ENCODE assay signal across 15 cellular contexts in the genomic region with DNA sequence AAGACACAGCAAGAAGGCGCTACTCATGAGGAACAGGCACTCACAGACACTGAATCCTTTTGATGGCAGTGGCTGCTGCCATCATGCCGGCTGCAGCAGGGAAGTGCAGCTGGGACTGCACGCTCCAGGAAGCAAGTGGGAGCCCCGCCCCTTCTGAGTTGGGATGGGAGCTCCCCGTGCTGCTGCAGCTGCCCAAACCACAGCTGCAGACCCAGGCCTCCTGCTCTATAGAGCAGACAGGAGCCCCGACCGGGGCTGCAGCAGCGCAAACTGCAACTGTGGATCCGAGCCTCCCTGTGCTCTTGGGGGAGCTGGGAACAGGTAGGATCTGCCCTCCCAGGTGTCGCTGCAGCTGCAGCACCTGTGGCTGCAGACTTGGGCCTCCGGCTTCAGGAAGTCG.
DNase-seq lines count a peak whose midpoint lies in the region; ATAC-seq and TF ChIP-seq lines count a peak whose summit lies in the region.
"Had no signal": no experiment of that assay in that cellular context is flagged by ENCODE, and none has a peak within 500 bp of the region (broad histone marks: within the 10 kb centered on the region; RNA-seq: fewer than 3 reads in every experiment).

No MANE protein-coding gene starts in this region.

- H2AK5ac ChIP-seq in mesendoderm (ENCODE audit: low read length) = no peak overlapping the region

- H3K27ac ChIP-seq in mesendoderm (ENCODE audit: low read depth, low read length) (no peak overlapping the region), MM.1S (ENCODE audit: low read length) (no peak overlapping the region)

- no peak overlapping the region for H4K8ac ChIP-seq in mesendoderm (ENCODE audit: low read depth, low read length)

- no peak overlapping the region for H3K18ac ChIP-seq in mesendoderm (ENCODE audit: low read length)

- no peak overlapping the region for H3K4me3 Mint-ChIP-seq in Calu3 (ENCODE audit: low read depth, unreplicated experiment)
- no peak overlapping the region for H3K4me3 Mint-ChIP-seq in activated T-cell treated with anti-CD3 and anti-CD28 coated beads, Interleukin-2, amount 50 U/mL, for 72 hours
- H3K4me3 Mint-ChIP-seq: activated CD4-positive, alpha-beta memory T cell treated with anti-CD3 and anti-CD28 coated beads for 36 hours; stimulated activated naive CD8-positive, alpha-beta T cell treated with anti-CD3 and anti-CD28 coated beads, Interleukin-15, Interleukin-2, amounts not matched to agents 100 ng/mL and 50 ng/mL, for 24 hours had no signal

- peak; percentile 42 for DNase-seq in Calu3
- DNase-seq in NCI-H2029 (lab: John Stamatoyannopoulos, UW) = peak; percentile 46
- DNase-seq in mesendoderm = peak; percentile 53
- no peak for DNase-seq in MM.1S
- no peak for DNase-seq in ureter (ENCODE audit: low spot score)
- no peak for DNase-seq in T-helper 1 cell
- DNase-seq in activated T-cell treated with anti-CD3 and anti-CD28 coated beads, Interleukin-2, amount 50 U/mL, for 72 hours = no peak
- DNase-seq: activated CD4-positive, alpha-beta memory T cell treated with anti-CD3 and anti-CD28 coated beads for 36 hours; amygdala; C1 segment of cervical spinal cord; kidney; NCI-H1105 treated with DMSO at 0.1 percent for 48 hours; T1000 had no signal

- H4K5ac ChIP-seq in mesendoderm (ENCODE audit: low read length) = no peak overlapping the region

- no peaks in the 10 kb centered on the region for H3K9me2 ChIP-seq in MM.1S (replicated peaks; ENCODE audit: insufficient read depth, low read length)

- CTCF ChIA-PET in Calu3 (lab: Charles Lee) = no interaction called here

- intact Hi-C loops in Calu3 (cut with micrococcal nuclease; ENCODE audit: unreplicated experiment) = no loop called here

- no peak overlapping the region for H2BK15ac ChIP-seq in mesendoderm (replicated peaks; ENCODE audit: low read depth)

- H3K27me3 Mint-ChIP-seq in Calu3 (ENCODE audit: unreplicated experiment) = no peaks in the 10 kb centered on the region
- H3K27me3 Mint-ChIP-seq in activated T-cell treated with anti-CD3 and anti-CD28 coated beads, Interleukin-2, amount 50 U/mL, for 72 hours (ENCODE audit: low read depth) = no peaks in the 10 kb centered on the region
- H3K27me3 Mint-ChIP-seq: activated CD4-positive, alpha-beta memory T cell treated with anti-CD3 and anti-CD28 coated beads for 36 hours had no signal

- H3K4me1 Mint-ChIP-seq in Calu3 (ENCODE audit: low read depth, unreplicated experiment) = no peaks in the 10 kb centered on the region
- no peaks in the 10 kb centered on the region for H3K4me1 Mint-ChIP-seq in activated T-cell treated with anti-CD3 and anti-CD28 coated beads, Interleukin-2, amount 50 U/mL, for 72 hours (ENCODE audit: low read depth)

- H3K9me3 Mint-ChIP-seq in Calu3 (ENCODE audit: low read depth, unreplicated experiment) = no peaks in the 10 kb centered on the region
- H3K9me3 Mint-ChIP-seq in activated T-cell treated with anti-CD3 and anti-CD28 coated beads, Interleukin-2, amount 50 U/mL, for 72 hours = peaks cover 0 to 2% of the 10 kb centered on the region in 2 donors
- H3K9me3 Mint-ChIP-seq: activated CD4-positive, alpha-beta memory T cell treated with anti-CD3 and anti-CD28 coated beads for 36 hours; stimulated activated naive CD8-positive, alpha-beta T cell treated with anti-CD3 and anti-CD28 coated beads, Interleukin-15, Interleukin-2, amounts not matched to agents 100 ng/mL and 50 ng/mL, for 24 hours had no signal

- H3K56ac ChIP-seq in mesendoderm (ENCODE audit: low read length) = no peak overlapping the region

- no peak overlapping the region for H3K23ac ChIP-seq in mesendoderm (ENCODE audit: low read length)

- H3K4me1 ChIP-seq in mesendoderm (ENCODE audit: control insufficient read depth, low read depth, low read length) = no peaks in the 10 kb centered on the region
- no peaks in the 10 kb centered on the region for H3K4me1 ChIP-seq in MM.1S (ENCODE audit: low read length)

- H3K27me3 ChIP-seq in mesendoderm (ENCODE audit: insufficient read depth, low read length, poor library complexity) (no peaks in the 10 kb centered on the region), MM.1S (replicated peaks; ENCODE audit: insufficient read depth, low read length) (no peaks in the 10 kb centered on the region)

- H3K9ac ChIP-seq in mesendoderm (ENCODE audit: low read length) = no peak overlapping the region
- no peak overlapping the region for H3K9ac ChIP-seq in MM.1S (ENCODE audit: low read length)

- no peak for TF ChIP-seq CTCF in Calu3 (IDR thresholded peaks at IDR 0.05; ENCODE audit: unreplicated experiment)
- TF ChIP-seq CTCF in MM.1S (IDR thresholded peaks at IDR 0.05; ENCODE audit: low read length) = no peak

- H3K79me2 ChIP-seq in mesendoderm (ENCODE audit: control insufficient read depth, insufficient read depth, low read length) (no peaks in the 10 kb centered on the region), MM.1S (ENCODE audit: low read length) (no peaks in the 10 kb centered on the region)

- no TSS peak for BruUV-seq in Calu3 (replicated peaks; lab: Mats Ljungman, UMichigan)

- H3K4me3 ChIP-seq in mesendoderm (ENCODE audit: low read length) (no peak overlapping the region), MM.1S (ENCODE audit: low read length) (no peak overlapping the region)

- ATAC-seq in SK-N-SH treated with all-trans-retinoic acid at 6 μM for 48 hours = peak; percentile 69; the same call in 2 of the 3 replicates
- no peak for ATAC-seq in activated T-cell treated with anti-CD3 and anti-CD28 coated beads, Interleukin-2, amount 50 U/mL, for 72 hours (replicated peaks in 1 of 2)

- H2BK120ac ChIP-seq in mesendoderm (ENCODE audit: low read depth, low read length) = no peak overlapping the region

- no peaks in the 10 kb centered on the region for H3F3A ChIP-seq in MM.1S (ENCODE audit: insufficient read depth, low read length)

- H3K79me1 ChIP-seq in mesendoderm (ENCODE audit: low read length) = no peaks in the 10 kb centered on the region

- H3K27ac Mint-ChIP-seq in Calu3 (ENCODE audit: unreplicated experiment) = no peak overlapping the region
- H3K27ac Mint-ChIP-seq in activated T-cell treated with anti-CD3 and anti-CD28 coated beads, Interleukin-2, amount 50 U/mL, for 72 hours = no peak overlapping the region
- H3K27ac Mint-ChIP-seq: activated CD4-positive, alpha-beta memory T cell treated with anti-CD3 and anti-CD28 coated beads for 36 hours; stimulated activated naive CD8-positive, alpha-beta T cell treated with anti-CD3 and anti-CD28 coated beads, Interleukin-15, Interleukin-2, amounts not matched to agents 100 ng/mL and 50 ng/mL, for 24 hours had no signal

- no peak overlapping the region for H2AFZ ChIP-seq in MM.1S (ENCODE audit: low read length)

- H3K4me2 ChIP-seq in mesendoderm (ENCODE audit: low read length) = no peak overlapping the region
- H3K4me2 ChIP-seq in MM.1S (ENCODE audit: low read depth, low read length) = no peak overlapping the region

- H3K9me3 ChIP-seq in MM.1S (replicated peaks; ENCODE audit: insufficient read depth, low read length) = no peaks in the 10 kb centered on the region

- no peaks in the 10 kb centered on the region for H4K20me1 ChIP-seq in MM.1S (ENCODE audit: insufficient read depth, low read length)

- H3K4ac ChIP-seq in mesendoderm (ENCODE audit: low read depth, low read length) = no peak overlapping the region

- H2BK5ac ChIP-seq in mesendoderm (ENCODE audit: low read length) = no peak overlapping the region

- no CpG with 5 or more reads among the region's 12 CpGs for WGBS in mesendoderm (ENCODE audit: extremely low coverage, insufficient coverage, low lambda C conversion rate)

- no peaks in the 10 kb centered on the region for H3K36me3 Mint-ChIP-seq in Calu3 (ENCODE audit: insufficient read depth, unreplicated experiment)
- H3K36me3 Mint-ChIP-seq in activated T-cell treated with anti-CD3 and anti-CD28 coated beads, Interleukin-2, amount 50 U/mL, for 72 hours (ENCODE audit: insufficient read depth in 2 of 2) = peaks cover 0 to 1% of the 10 kb centered on the region in 2 donors
- H3K36me3 Mint-ChIP-seq: activated CD4-positive, alpha-beta memory T cell treated with anti-CD3 and anti-CD28 coated beads for 36 hours had no signal

- H3K36me3 ChIP-seq in mesendoderm (ENCODE audit: control insufficient read depth, insufficient read depth, low read length) (no peaks in the 10 kb centered on the region), MM.1S (replicated peaks; ENCODE audit: insufficient read depth, low read length) (no peaks in the 10 kb centered on the region)

TF ChIP-seq in SK-N-SH treated with all-trans-retinoic acid at 6 μM for 48 hours, 23 proteins besides CTCF, POLR2A, EP300 and RAD21:
- TF ChIP-seq ZNF565 (CRISPR knock-in tag; conservative IDR thresholded peaks at IDR 0.05; ENCODE audit: low read depth) (no peak), BACH2 (CRISPR knock-in tag; IDR thresholded peaks at IDR 0.05; ENCODE audit: borderline replicate concordance) (no peak), ZNF70 (CRISPR knock-in tag; IDR thresholded peaks at IDR 0.05) (no peak), ZC3H10 (CRISPR knock-in tag; IDR thresholded peaks at IDR 0.05) (no peak), GLIS3 (CRISPR knock-in tag; IDR thresholded peaks at IDR 0.05) (no peak)
- TF ChIP-seq, protein P1, sequence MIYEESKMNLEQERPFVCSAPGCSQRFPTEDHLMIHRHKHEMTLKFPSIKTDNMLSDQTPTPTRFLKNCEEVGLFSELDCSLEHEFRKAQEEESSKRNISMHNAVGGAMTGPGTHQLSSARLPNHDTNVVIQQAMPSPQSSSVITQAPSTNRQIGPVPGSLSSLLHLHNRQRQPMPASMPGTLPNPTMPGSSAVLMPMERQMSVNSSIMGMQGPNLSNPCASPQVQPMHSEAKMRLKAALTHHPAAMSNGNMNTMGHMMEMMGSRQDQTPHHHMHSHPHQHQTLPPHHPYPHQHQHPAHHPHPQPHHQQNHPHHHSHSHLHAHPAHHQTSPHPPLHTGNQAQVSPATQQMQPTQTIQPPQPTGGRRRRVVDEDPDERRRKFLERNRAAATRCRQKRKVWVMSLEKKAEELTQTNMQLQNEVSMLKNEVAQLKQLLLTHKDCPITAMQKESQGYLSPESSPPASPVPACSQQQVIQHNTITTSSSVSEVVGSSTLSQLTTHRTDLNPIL (CRISPR knock-in tag; IDR thresholded peaks at IDR 0.05; ENCODE audit: low read depth) = no peak
TF ChIP-seq in SK-N-SH treated with all-trans-retinoic acid at 6 μM for 48 hours: peak in this region for 0.

Comparison
In these comparisons a context has a peak if more than half of its experiments do, and no peak if none do; other contexts are left out.
1. DNase-seq: peak in Calu3 (single experiment), NCI-H2029 (single experiment) and mesendoderm (single experiment); none in MM.1S (single experiment), ureter (single experiment), T-helper 1 cell (0 of 5) and activated T-cell treated with anti-CD3 and anti-CD28 coated beads, Interleukin-2, amount 50 U/mL, for 72 hours (0 of 2).